Comparison of ENCODE assay signal across 8 cellular contexts in genomic region chr1:226656601-226657277, GRCh38.
DNase-seq lines count a peak whose midpoint lies in the region; ATAC-seq and TF ChIP-seq lines count a peak whose summit lies in the region.

No MANE protein-coding gene starts in this region.

- no peak overlapping the region for H3K4me3 ChIP-seq in BE2C (ENCODE audit: low read depth, low read length)
- peak overlapping the region; percentile 69 for H3K4me3 ChIP-seq in MM.1S (ENCODE audit: low read length)
- H3K4me3 ChIP-seq in left ventricle myocardium inferior: no peak overlapping the region

- H3F3A ChIP-seq in MM.1S (ENCODE audit: insufficient read depth, low read length): peaks cover 71% of the 10 kb centered on the region

- H3K36me3 Mint-ChIP-seq in activated T-cell treated with anti-CD3 and anti-CD28 coated beads, Interleukin-2, amount 50 U/mL, for 72 hours (ENCODE audit: insufficient read depth in 2 of 2): peaks cover 0 to 2% of the 10 kb centered on the region in 2 donors

- ATAC-seq in activated T-cell treated with anti-CD3 and anti-CD28 coated beads, Interleukin-2, amount 50 U/mL, for 72 hours (replicated peaks in 1 of 2): peak; percentile 14 to 30
- ATAC-seq in HG03439 (IDR thresholded peaks at IDR 0.05; ENCODE audit: unreplicated experiment): no peak

- H3K27me3 Mint-ChIP-seq in activated T-cell treated with anti-CD3 and anti-CD28 coated beads, Interleukin-2, amount 50 U/mL, for 72 hours (ENCODE audit: low read depth): no peaks in the 10 kb centered on the region

- H3K9me3 ChIP-seq in BE2C (no peaks in the 10 kb centered on the region), MM.1S (replicated peaks; ENCODE audit: insufficient read depth, low read length) (no peaks in the 10 kb centered on the region), left ventricle myocardium inferior (replicated peaks) (no peaks in the 10 kb centered on the region)

- peak overlapping the region; percentile 95 for H3K4me2 ChIP-seq in MM.1S (ENCODE audit: low read depth, low read length)

- H3K9ac ChIP-seq in MM.1S (ENCODE audit: low read length): peak overlapping the region; percentile 84

- H3K79me2 ChIP-seq in MM.1S (ENCODE audit: low read length): peaks cover 81% of the 10 kb centered on the region

- no peaks in the 10 kb centered on the region for H3K9me3 Mint-ChIP-seq in activated T-cell treated with anti-CD3 and anti-CD28 coated beads, Interleukin-2, amount 50 U/mL, for 72 hours

- TF ChIP-seq CTCF in BE2C (IDR thresholded peaks at IDR 0.05; ENCODE audit: low read depth, low read length) (no peak), MM.1S (IDR thresholded peaks at IDR 0.05; ENCODE audit: low read length) (no peak), left ventricle myocardium inferior (IDR thresholded peaks at IDR 0.05; ENCODE audit: borderline replicate concordance) (no peak)

- intact Hi-C loops in left ventricle myocardium inferior (cut with micrococcal nuclease): loop anchor here (10.0 kb wide), 1 partner anchor 78 kb away; the partner anchor contains the start of gene ITPKB

- H4K20me1 ChIP-seq in MM.1S (ENCODE audit: insufficient read depth, low read length): no peaks in the 10 kb centered on the region

- H3K36me3 ChIP-seq in BE2C (no peaks in the 10 kb centered on the region), MM.1S (replicated peaks; ENCODE audit: insufficient read depth, low read length) (no peaks in the 10 kb centered on the region), left ventricle myocardium inferior (no peaks in the 10 kb centered on the region)

- no peak overlapping the region for H2AFZ ChIP-seq in MM.1S (ENCODE audit: low read length)

- H3K27me3 ChIP-seq in BE2C: no peaks in the 10 kb centered on the region
- H3K27me3 ChIP-seq in MM.1S (replicated peaks; ENCODE audit: insufficient read depth, low read length): no peaks in the 10 kb centered on the region
- H3K27me3 ChIP-seq in left ventricle myocardium inferior (ENCODE audit: low read depth): no peaks in the 10 kb centered on the region

- H3K4me3 Mint-ChIP-seq in activated T-cell treated with anti-CD3 and anti-CD28 coated beads, Interleukin-2, amount 50 U/mL, for 72 hours: peak overlapping the region; percentile 92 to 97

- H3K4me1 ChIP-seq in BE2C: peaks cover 24% of the 10 kb centered on the region
- H3K4me1 ChIP-seq in MM.1S (ENCODE audit: low read length): peaks cover 72% of the 10 kb centered on the region
- no peaks in the 10 kb centered on the region for H3K4me1 ChIP-seq in left ventricle myocardium inferior

- H3K9me2 ChIP-seq in MM.1S (replicated peaks; ENCODE audit: insufficient read depth, low read length): no peaks in the 10 kb centered on the region

- H3K27ac ChIP-seq in MM.1S (ENCODE audit: low read length): peak overlapping the region; percentile 92; the same call in 1 of the 2 replicates
- no peak overlapping the region for H3K27ac ChIP-seq in left ventricle myocardium inferior (replicated peaks)

- DNase-seq in BE2C (peak; percentile 56), MM.1S (peak; percentile 81), left ventricle myocardium inferior (peak; percentile 13), NCI-H524 (lab: John Stamatoyannopoulos, UW) (no peak), epidermal melanocyte (ENCODE audit: insufficient read length, low spot score) (no peak), DMS114 treated with DMSO at 0.1 percent for 48 hours (lab: John Stamatoyannopoulos, UW; ENCODE audit: unreplicated experiment) (no peak)
- no peak for DNase-seq in activated T-cell treated with anti-CD3 and anti-CD28 coated beads, Interleukin-2, amount 50 U/mL, for 72 hours

- H3K27ac Mint-ChIP-seq in activated T-cell treated with anti-CD3 and anti-CD28 coated beads, Interleukin-2, amount 50 U/mL, for 72 hours: peak overlapping the region; percentile 96

- H3K4me1 Mint-ChIP-seq in activated T-cell treated with anti-CD3 and anti-CD28 coated beads, Interleukin-2, amount 50 U/mL, for 72 hours (ENCODE audit: low read depth): no peaks in the 10 kb centered on the region

Comparison
In these comparisons a context has a peak if more than half of its experiments do, and no peak if none do; other contexts are left out.
1. DNase-seq: peak in BE2C (single experiment), MM.1S (single experiment) and left ventricle myocardium inferior (single experiment); none in activated T-cell treated with anti-CD3 and anti-CD28 coated beads, Interleukin-2, amount 50 U/mL, for 72 hours (0 of 2), NCI-H524 (0 of 2), epidermal melanocyte (single experiment) and DMS114 treated with DMSO at 0.1 percent for 48 hours (single experiment).